8 cellular contexts compared by ENCODE assay signal in genomic region chr22:21712751-21713427, GRCh38. TPM values are rescaled to one million over a fixed set of nuclear protein-coding genes. Genes with fewer than 3 reads are reported as not detected.
DNase-seq lines count a peak whose midpoint lies in the region; ATAC-seq and TF ChIP-seq lines count a peak whose summit lies in the region.

No MANE protein-coding gene starts in this region.

- no peak overlapping the region for H3K4me2 ChIP-seq in MM.1S (ENCODE audit: low read depth, low read length)
- no peak overlapping the region for H3K4me2 ChIP-seq in smooth muscle cell

- no peaks in the 10 kb centered on the region for H3K36me3 Mint-ChIP-seq in T-helper 2 cell treated with Interferon-gamma antibody and Interleukin-4, amounts not matched to agents 5 μg/mL and 100 μg/mL, for 36 hours (ENCODE audit: low read depth)

- H3K9me3 ChIP-seq in MM.1S (replicated peaks; ENCODE audit: insufficient read depth, low read length): no peaks in the 10 kb centered on the region
- no peaks in the 10 kb centered on the region for H3K9me3 ChIP-seq in smooth muscle cell (replicated peaks; ENCODE audit: low read depth)

- peak; percentile 68 for TF ChIP-seq CTCF in MM.1S (IDR thresholded peaks at IDR 0.05; ENCODE audit: low read length)
- TF ChIP-seq CTCF in brain microvascular endothelial cell (IDR thresholded peaks at IDR 0.05; ENCODE audit: low read depth, low read length, missing control alignments): peak; percentile 88
- TF ChIP-seq CTCF in smooth muscle cell (IDR thresholded peaks at IDR 0.05; ENCODE audit: borderline replicate concordance, insufficient read depth, poor library complexity, severe bottlenecking): peak; percentile 56

- H3K4me3 Mint-ChIP-seq in T-helper 2 cell treated with Interferon-gamma antibody and Interleukin-4, amounts not matched to agents 5 μg/mL and 100 μg/mL, for 36 hours: no peak overlapping the region

- no peaks in the 10 kb centered on the region for H3K9me2 ChIP-seq in MM.1S (replicated peaks; ENCODE audit: insufficient read depth, low read length)

- H3K36me3 ChIP-seq in MM.1S (replicated peaks; ENCODE audit: insufficient read depth, low read length) (no peaks in the 10 kb centered on the region), brain microvascular endothelial cell (replicated peaks) (no peaks in the 10 kb centered on the region), smooth muscle cell (ENCODE audit: low read depth) (no peaks in the 10 kb centered on the region)

- no peak for ATAC-seq in GM18517 (IDR thresholded peaks at IDR 0.05; ENCODE audit: unreplicated experiment)
- ATAC-seq in GM18870 (IDR thresholded peaks at IDR 0.05; ENCODE audit: unreplicated experiment): no peak

- no peak overlapping the region for H3K27ac ChIP-seq in MM.1S (ENCODE audit: low read length)
- no peak overlapping the region for H3K27ac ChIP-seq in brain microvascular endothelial cell
- H3K27ac ChIP-seq in smooth muscle cell (ENCODE audit: low read depth): no peak overlapping the region

- H3K9ac ChIP-seq in MM.1S (ENCODE audit: low read length) (no peak overlapping the region), smooth muscle cell (ENCODE audit: low read depth) (no peak overlapping the region)

- H3K27me3 Mint-ChIP-seq in T-helper 2 cell treated with Interferon-gamma antibody and Interleukin-4, amounts not matched to agents 5 μg/mL and 100 μg/mL, for 36 hours (ENCODE audit: low read depth): no peaks in the 10 kb centered on the region

- H4K20me1 ChIP-seq in MM.1S (ENCODE audit: insufficient read depth, low read length) (no peaks in the 10 kb centered on the region), smooth muscle cell (ENCODE audit: low read depth) (no peaks in the 10 kb centered on the region)

- H3K4me1 Mint-ChIP-seq in T-helper 2 cell treated with Interferon-gamma antibody and Interleukin-4, amounts not matched to agents 5 μg/mL and 100 μg/mL, for 36 hours (ENCODE audit: low read depth): no peaks in the 10 kb centered on the region

- WGBS in smooth muscle cell (ENCODE audit: low lambda C conversion rate): 40% methylated on average over 14 of the region's 14 CpGs

- no peak overlapping the region for H3K4me3 ChIP-seq in MM.1S (ENCODE audit: low read length)
- peak overlapping the region; percentile 2 for H3K4me3 ChIP-seq in brain microvascular endothelial cell (ENCODE audit: low read depth, low read length)
- no peak overlapping the region for H3K4me3 ChIP-seq in smooth muscle cell

- H3F3A ChIP-seq in MM.1S (ENCODE audit: insufficient read depth, low read length): no peaks in the 10 kb centered on the region
- H3F3A ChIP-seq in smooth muscle cell (ENCODE audit: low read depth): no peaks in the 10 kb centered on the region

- H3K79me2 ChIP-seq in MM.1S (ENCODE audit: low read length): no peaks in the 10 kb centered on the region
- no peaks in the 10 kb centered on the region for H3K79me2 ChIP-seq in smooth muscle cell (ENCODE audit: low read depth)

- peak; percentile 68 for DNase-seq in GF-D8 (lab: John Stamatoyannopoulos, UW)
- DNase-seq in MM.1S: peak; percentile 54
- DNase-seq in T-helper 2 cell treated with Interferon-gamma antibody and Interleukin-4, amounts not matched to agents 5 μg/mL and 100 μg/mL, for 36 hours (ENCODE audit: low spot score): peak; percentile 42
- peak; percentile 71 for DNase-seq in brain microvascular endothelial cell
- peak; percentile 76 for DNase-seq in iPS-NIHi7 (ENCODE audit: extremely low spot score)
- DNase-seq in smooth muscle cell (lab: John Stamatoyannopoulos, UW; ENCODE audit: unreplicated experiment): peak; percentile 6

- H3K27ac Mint-ChIP-seq in T-helper 2 cell treated with Interferon-gamma antibody and Interleukin-4, amounts not matched to agents 5 μg/mL and 100 μg/mL, for 36 hours: no peak overlapping the region

- in situ Hi-C loops in brain microvascular endothelial cell (cut with HindIII; ENCODE audit: low pct_ligation_motif_present, low sequenced_read_pairs): loop anchor here (25.0 kb wide), 1 partner anchor 224 kb away; no protein-coding TSS in a partner anchor

- H3K27me3 ChIP-seq in MM.1S (replicated peaks; ENCODE audit: insufficient read depth, low read length) (no peaks in the 10 kb centered on the region), brain microvascular endothelial cell (replicated peaks) (no peaks in the 10 kb centered on the region), smooth muscle cell (ENCODE audit: low read depth) (no peaks in the 10 kb centered on the region)

- no peaks in the 10 kb centered on the region for H3K9me3 Mint-ChIP-seq in T-helper 2 cell treated with Interferon-gamma antibody and Interleukin-4, amounts not matched to agents 5 μg/mL and 100 μg/mL, for 36 hours

- H3K4me1 ChIP-seq in MM.1S (ENCODE audit: low read length) (no peaks in the 10 kb centered on the region), smooth muscle cell (ENCODE audit: low read depth) (no peaks in the 10 kb centered on the region)

- H2AFZ ChIP-seq in MM.1S (ENCODE audit: low read length) (no peak overlapping the region), smooth muscle cell (ENCODE audit: low read depth) (no peak overlapping the region)

RNA-seq across cellular contexts. Expression of gene YPEL1, which starts 22.7 kb away (rescaled TPM):
- 1.2 and 1.8 TPM in 2 replicates for total RNA-seq in smooth muscle cell
- polyA plus RNA-seq in smooth muscle cell: 4.1 TPM in 2 replicates

RNA-seq across cellular contexts. Expression of gene PPIL2, which starts 47.1 kb away (rescaled TPM):
- 16.3 and 19.2 TPM in 2 replicates for total RNA-seq in smooth muscle cell
- polyA plus RNA-seq in smooth muscle cell: 23.7 and 29.6 TPM in 2 replicates

Comparison
In these comparisons a context has a peak if more than half of its experiments do, and no peak if none do; other contexts are left out.
1. DNase-seq: peak in every context shown above with its lines; median percentile 76 in iPS-NIHi7; 71 in brain microvascular endothelial cell; 68 in GF-D8; 54 in MM.1S; 42 in T-helper 2 cell treated with Interferon-gamma antibody and Interleukin-4, amounts not matched to agents 5 μg/mL and 100 μg/mL, for 36 hours; 6 in smooth muscle cell.